28 cellular contexts compared by ENCODE assay signal in the genomic region with DNA sequence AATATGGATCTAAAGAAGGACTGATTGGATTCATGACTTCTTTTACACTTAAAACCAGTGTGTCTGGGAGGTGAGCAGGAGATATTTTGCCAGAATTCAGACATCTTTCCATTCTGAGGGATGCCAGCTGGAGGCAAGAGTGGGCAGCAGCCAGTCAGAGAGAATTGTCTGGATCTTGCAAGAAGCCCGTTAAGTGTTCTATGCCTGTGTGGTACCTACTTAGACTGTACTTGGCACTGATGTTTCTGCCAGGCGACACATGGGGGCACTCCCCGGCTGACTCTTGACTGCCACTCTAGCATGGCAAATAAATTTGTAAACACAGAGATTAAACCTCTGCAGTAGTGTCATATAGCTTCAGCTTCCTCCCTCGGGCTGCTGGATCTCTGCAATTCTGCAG.
DNase-seq lines count a peak whose midpoint lies in the region; ATAC-seq and TF ChIP-seq lines count a peak whose summit lies in the region.
"Had no signal": no experiment of that assay in that cellular context is flagged by ENCODE, and none has a peak within 500 bp of the region (broad histone marks: within the 10 kb centered on the region; RNA-seq: fewer than 3 reads in every experiment).

No MANE protein-coding gene starts in this region.

- no peaks in the 10 kb centered on the region for H3K9me3 ChIP-seq in gastroesophageal sphincter
- H3K9me3 ChIP-seq: adrenal gland, Caco-2, testis, uterus had no signal

- no peak overlapping the region for H3K27ac ChIP-seq in gastroesophageal sphincter
- H3K27ac ChIP-seq: adrenal gland, brain microvascular endothelial cell, hepatocyte, HL-60, testis, uterus had no signal

- peaks cover 19% of the 10 kb centered on the region for H3K27me3 ChIP-seq in gastroesophageal sphincter
- H3K27me3 ChIP-seq: brain microvascular endothelial cell, testis, uterus had no signal

- H3K36me3 ChIP-seq in gastroesophageal sphincter, result no peaks in the 10 kb centered on the region
- H3K36me3 ChIP-seq: adrenal gland, brain microvascular endothelial cell, uterus had no signal

- TF ChIP-seq POLR2A in gastroesophageal sphincter (IDR thresholded peaks at IDR 0.05), result no peak

- no peak for TF ChIP-seq CTCF in gastroesophageal sphincter (IDR thresholded peaks at IDR 0.05)

- DNase-seq in NCI-H748 (lab: John Stamatoyannopoulos, UW; ENCODE audit: unreplicated experiment) (peak; percentile 6), NCI-H748 treated with DMSO at 0.1 percent for 48 hours (lab: John Stamatoyannopoulos, UW) (no peak), NCI-H446 treated with DMSO at 0.1 percent for 48 hours (lab: John Stamatoyannopoulos, UW) (peak; percentile 33), head of caudate nucleus (peak in 33 of 42 donors; percentile 7 to 65 (median 37)), SW480 (ENCODE audit: low spot score) (no peak), amniotic stem cell (lab: John Stamatoyannopoulos, UW) (no peak)
- DNase-seq: activated CD4-positive, alpha-beta T cell treated with anti-CD3 and anti-CD28 coated beads for 36 hours; activated naive CD4-positive, alpha-beta T cell treated with Interleukin-2 at 50 U/mL for 16 hours; activated T-cell treated with anti-CD3 and anti-CD28 coated beads, Interleukin-2, amount 50 U/mL, for 48 hours; brain microvascular endothelial cell; Caco-2; effector memory CD4-positive, alpha-beta T cell; erythroblast; foreskin fibroblast; immature natural killer cell; natural killer cell; SHP77 treated with DMSO at 0.1 percent for 48 hours; stimulated activated CD4-positive, alpha-beta T cell treated with anti-CD3 and anti-CD28 coated beads, Interleukin-2, amount 100 ng/mL, for 48 hours; testis; uterus had no signal

- no peak for TF ChIP-seq EP300 in gastroesophageal sphincter (IDR thresholded peaks at IDR 0.05)

- WGBS in gastroesophageal sphincter (ENCODE audit: low coverage in 1 of 2), 2 donors, result 47 to 70% methylated on average over 1 to 4 of the region's 4 CpGs

- no peak overlapping the region for H3K4me3 ChIP-seq in gastroesophageal sphincter
- H3K4me3 ChIP-seq: adrenal gland, hepatocyte, testis, uterus had no signal

- intact Hi-C loops in head of caudate nucleus (cut with DNase I), result no loop called here

- ATAC-seq in gastroesophageal sphincter (no peak), GM21515 (IDR thresholded peaks at IDR 0.05; ENCODE audit: unreplicated experiment) (no peak)
- ATAC-seq: activated CD4-positive, alpha-beta T cell treated with anti-CD3 and anti-CD28 coated beads for 36 hours; HepG2; left lobe of liver; natural killer cell; stimulated activated memory B cell treated with anti-CD40 and anti-IgM and Interleukin-4, amounts not matched to agents 10 μg/mL and 1 μg/mL and 100 μg/mL, for 72 hours had no signal

- no peaks in the 10 kb centered on the region for H3K4me1 ChIP-seq in gastroesophageal sphincter
- H3K4me1 ChIP-seq: adrenal gland, Caco-2, uterus had no signal

Comparison
In these comparisons a context has a peak if more than half of its experiments do, and no peak if none do; other contexts are left out.
1. DNase-seq: peak in NCI-H748 (single experiment), NCI-H446 treated with DMSO at 0.1 percent for 48 hours (single experiment) and head of caudate nucleus (33 of 42); none in NCI-H748 treated with DMSO at 0.1 percent for 48 hours (single experiment), SW480 (single experiment) and amniotic stem cell (single experiment).